ENCODE assay signal across 2 cellular contexts in the genomic region with DNA sequence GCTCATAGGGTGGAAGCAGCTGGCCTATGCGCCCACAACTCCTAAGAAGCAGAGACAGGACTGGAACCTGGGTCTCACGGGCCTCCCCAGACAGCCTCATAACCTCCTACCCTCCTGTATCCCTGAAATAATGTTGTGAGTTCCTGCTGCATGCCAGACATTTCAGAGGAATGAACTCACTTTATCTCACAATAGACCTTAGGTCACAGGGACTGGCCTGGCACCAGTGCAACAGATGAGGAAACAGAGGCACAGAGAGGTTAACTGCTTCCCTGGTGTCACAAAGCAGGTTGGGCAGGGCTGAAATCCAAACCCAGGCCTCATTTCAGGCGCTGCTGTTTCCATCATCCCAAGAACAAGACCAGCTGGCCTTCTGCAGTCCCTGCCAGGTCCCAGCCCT.
TF ChIP-seq lines count a peak whose summit lies in the region.

No MANE protein-coding gene starts in this region.

TF ChIP-seq in HCT116, 20 proteins besides CTCF, POLR2A, EP300 and RAD21 (continued from another document):
- TF ChIP-seq REST (IDR thresholded peaks at IDR 0.05; ENCODE audit: low read depth) (no peak), TCF7L2 (IDR thresholded peaks at IDR 0.05; ENCODE audit: borderline replicate concordance, extremely low read depth, insufficient read depth, insufficient read length) (no peak), JUND (IDR thresholded peaks at IDR 0.05) (no peak), CBX3 (IDR thresholded peaks at IDR 0.05; ENCODE audit: low read depth) (no peak), EZH2phosphoT487 (IDR thresholded peaks at IDR 0.05; ENCODE audit: borderline replicate concordance) (no peak), EZH2 (IDR thresholded peaks at IDR 0.05) (no peak), SP1 (IDR thresholded peaks at IDR 0.05; ENCODE audit: low read depth) (no peak)
TF ChIP-seq in HCT116: peak in this region for 0.

TF ChIP-seq in WTC11, 78 proteins besides CTCF, POLR2A, EP300 and RAD21 (continued from another document):
- TF ChIP-seq ZNF281 (CRISPR knock-in tag; IDR thresholded peaks at IDR 0.05): no peak
TF ChIP-seq in WTC11: peak in this region for 0.
